In the genomic region with DNA sequence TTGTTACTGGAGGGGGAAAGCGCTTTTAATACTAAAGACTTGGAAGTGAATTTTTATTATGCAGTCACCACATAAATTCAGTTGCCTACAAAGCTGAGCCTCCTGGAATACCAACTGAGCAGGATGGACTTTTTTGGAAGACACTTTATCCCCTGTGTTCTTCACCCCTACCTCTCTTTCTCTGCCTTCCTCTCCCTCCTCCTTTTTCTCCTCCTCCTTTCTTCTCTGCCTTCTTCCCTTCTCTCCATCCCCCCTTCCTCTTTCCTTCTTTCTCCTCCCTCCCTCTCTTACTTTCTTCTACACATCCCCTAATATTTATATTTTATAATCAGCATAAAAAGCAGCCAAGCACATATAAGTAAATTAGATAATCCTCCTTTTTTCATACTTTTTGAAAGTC, we compare ENCODE assay signal across 29 cellular contexts. TPM values are rescaled to one million over a fixed set of nuclear protein-coding genes. Genes with fewer than 3 reads are reported as not detected.
A peak's percentile ranks its signal among the peaks of the same experiment; 100 is the strongest.
DNase-seq lines count a peak whose midpoint lies in the region; ATAC-seq and TF ChIP-seq lines count a peak whose summit lies in the region.
"Had no signal": no experiment of that assay in that cellular context is flagged by ENCODE, and none has a peak within 500 bp of the region (broad histone marks: within the 10 kb centered on the region; RNA-seq: fewer than 3 reads in every experiment).

No MANE protein-coding gene starts in this region.

- no peak overlapping the region for H3K27ac ChIP-seq in HEK293 (ENCODE audit: extremely low read depth, low read depth, low read length)
- no peak overlapping the region for H3K27ac ChIP-seq in smooth muscle cell (ENCODE audit: low read depth)
- H3K27ac ChIP-seq in body of pancreas: no peak overlapping the region
- H3K27ac ChIP-seq: breast epithelium, esophagus muscularis mucosa, gastrocnemius medialis, HL-60, SJCRH30, upper lobe of left lung had no signal

- no peak for TF ChIP-seq POLR2A in body of pancreas (IDR thresholded peaks at IDR 0.05)

- peaks cover 17% of the 10 kb centered on the region for H3K4me1 ChIP-seq in HEK293 (ENCODE audit: control insufficient read depth, insufficient read depth, low read length)
- H3K4me1 ChIP-seq in smooth muscle cell (ENCODE audit: low read depth): peaks cover 3% of the 10 kb centered on the region
- H3K4me1 ChIP-seq in body of pancreas: peaks cover 66% of the 10 kb centered on the region
- H3K4me1 ChIP-seq: SJCRH30 had no signal

- CTCF ChIA-PET in activated CD4-positive, alpha-beta memory T cell treated with anti-CD3 and anti-CD28 coated beads for 36 hours (lab: Charles Lee): interaction anchor here (1.5 to 2.8 kb wide), 2 partner anchors 28 to 584 kb away, joined by 5 to 9 read pairs; no protein-coding TSS in a partner anchor
- CTCF ChIA-PET in activated CD4-positive, alpha-beta memory T cell treated with anti-CD3 and anti-CD28 coated beads, Interleukin-2, amount 10 ng/mL, durations not matched to agents 7 days and 5 days (lab: Charles Lee): interaction anchor here (1.0 to 1.4 kb wide), 3 partner anchors 16 to 584 kb away, joined by 3 read pairs; no protein-coding TSS in a partner anchor
- CTCF ChIA-PET in HEK293 (lab: Yijun Ruan, JAX): interaction anchor here (0.8 to 1.4 kb wide), 2 partner anchors 45 to 584 kb away, joined by 4 to 5 read pairs; no protein-coding TSS in a partner anchor

- peaks cover 92% of the 10 kb centered on the region for H4K20me1 ChIP-seq in smooth muscle cell (ENCODE audit: low read depth)

- no peak overlapping the region for H3K4me3 ChIP-seq in HEK293 (ENCODE audit: low read depth, low read length)
- H3K4me3 ChIP-seq in smooth muscle cell: no peak overlapping the region
- H3K4me3 ChIP-seq in body of pancreas: no peak overlapping the region
- H3K4me3 ChIP-seq: breast epithelium, esophagus muscularis mucosa, gastrocnemius medialis, GM12878, SJCRH30, upper lobe of left lung had no signal

- no peak for DNase-seq in activated CD4-positive, alpha-beta memory T cell treated with anti-CD3 and anti-CD28 coated beads for 36 hours
- DNase-seq in activated CD4-positive, alpha-beta memory T cell treated with anti-CD3 and anti-CD28 coated beads, Interleukin-2, amount 10 ng/mL, durations not matched to agents 7 days and 5 days: no peak
- no peak for DNase-seq in endothelial cell (ENCODE audit: low spot score)
- DNase-seq in smooth muscle cell (lab: John Stamatoyannopoulos, UW; ENCODE audit: unreplicated experiment): no peak
- DNase-seq in GM13976 (ENCODE audit: low spot score): no peak
- DNase-seq in NCI-H146 treated with DMSO at 0.1 percent for 48 hours (lab: John Stamatoyannopoulos, UW; ENCODE audit: unreplicated experiment): no peak
- DNase-seq in body of pancreas: no peak
- DNase-seq: activated CD8-positive, alpha-beta memory T cell treated with anti-CD3 and anti-CD28 coated beads, Interleukin-2, amount 50 U/mL, for 4 hours; activated effector memory CD4-positive, alpha-beta T cell treated with anti-CD3 and anti-CD28 coated beads, Interleukin-2, amount 50 U/mL, for 16 hours; BE2C; effector memory CD4-positive, alpha-beta T cell; gastrocnemius medialis; H9; hippocampal formation; immature natural killer cell; midbrain; NCI-H1048; NCI-H187; NCI-H2171 treated with DMSO at 0.1 percent for 48 hours; NCI-H526; SJCRH30; T-helper 1 cell; upper lobe of left lung had no signal

- H3K27me3 ChIP-seq in smooth muscle cell (ENCODE audit: low read depth) (no peaks in the 10 kb centered on the region), body of pancreas (no peaks in the 10 kb centered on the region)
- H3K27me3 ChIP-seq: BE2C, breast epithelium, esophagus muscularis mucosa, gastrocnemius medialis, SJCRH30, upper lobe of left lung had no signal

- intact Hi-C loops in activated CD4-positive, alpha-beta memory T cell treated with anti-CD3 and anti-CD28 coated beads for 36 hours (cut with micrococcal nuclease): no loop called here
- intact Hi-C loops in body of pancreas (cut with DNase I): no loop called here

- no peaks in the 10 kb centered on the region for H3K9me3 ChIP-seq in HEK293 (ENCODE audit: control insufficient read depth, insufficient read depth, low read depth, low read length)
- no peaks in the 10 kb centered on the region for H3K9me3 ChIP-seq in smooth muscle cell (replicated peaks; ENCODE audit: low read depth)
- no peaks in the 10 kb centered on the region for H3K9me3 ChIP-seq in body of pancreas
- H3K9me3 ChIP-seq: BE2C, breast epithelium, esophagus muscularis mucosa, gastrocnemius medialis, SJCRH30, upper lobe of left lung had no signal

- TF ChIP-seq CTCF in HEK293 (tag by site-specific recombination; IDR thresholded peaks at IDR 0.05) (no peak), endothelial cell (IDR thresholded peaks at IDR 0.05; ENCODE audit: unreplicated experiment) (no peak), smooth muscle cell (IDR thresholded peaks at IDR 0.05; ENCODE audit: borderline replicate concordance, insufficient read depth, poor library complexity, severe bottlenecking) (no peak), GM13976 (IDR thresholded peaks at IDR 0.05; ENCODE audit: borderline replicate concordance, control extremely low read depth, extremely low read depth, insufficient read depth, missing control alignments) (no peak), body of pancreas (IDR thresholded peaks at IDR 0.05) (no peak)

- H3K36me3 Mint-ChIP-seq in activated CD4-positive, alpha-beta memory T cell treated with anti-CD3 and anti-CD28 coated beads for 36 hours: peaks cover 2% of the 10 kb centered on the region
- peaks cover 32% of the 10 kb centered on the region for H3K36me3 Mint-ChIP-seq in activated CD4-positive, alpha-beta memory T cell treated with anti-CD3 and anti-CD28 coated beads, Interleukin-2, amount 10 ng/mL, durations not matched to agents 7 days and 5 days (ENCODE audit: low read depth)
- no peaks in the 10 kb centered on the region for H3K36me3 Mint-ChIP-seq in endothelial cell (ENCODE audit: low read depth, unreplicated experiment)
- H3K36me3 Mint-ChIP-seq: immature natural killer cell had no signal

- peak overlapping the region; percentile 39 for H3K4me2 ChIP-seq in smooth muscle cell

- H3K9me3 Mint-ChIP-seq in activated CD4-positive, alpha-beta memory T cell treated with anti-CD3 and anti-CD28 coated beads for 36 hours: no peaks in the 10 kb centered on the region
- H3K9me3 Mint-ChIP-seq in activated CD4-positive, alpha-beta memory T cell treated with anti-CD3 and anti-CD28 coated beads, Interleukin-2, amount 10 ng/mL, durations not matched to agents 7 days and 5 days: no peaks in the 10 kb centered on the region
- H3K9me3 Mint-ChIP-seq in endothelial cell (ENCODE audit: unreplicated experiment): no peaks in the 10 kb centered on the region
- H3K9me3 Mint-ChIP-seq: H9, immature natural killer cell had no signal

- ATAC-seq in body of pancreas: no peak
- ATAC-seq: gastrocnemius medialis, GM12878, sciatic nerve had no signal

- H3K79me2 ChIP-seq in smooth muscle cell (ENCODE audit: low read depth): peaks cover 99% of the 10 kb centered on the region

- no peak overlapping the region for H3K4me3 Mint-ChIP-seq in activated CD4-positive, alpha-beta memory T cell treated with anti-CD3 and anti-CD28 coated beads for 36 hours
- no peak overlapping the region for H3K4me3 Mint-ChIP-seq in activated CD4-positive, alpha-beta memory T cell treated with anti-CD3 and anti-CD28 coated beads, Interleukin-2, amount 10 ng/mL, durations not matched to agents 7 days and 5 days
- H3K4me3 Mint-ChIP-seq in endothelial cell (ENCODE audit: unreplicated experiment): no peak overlapping the region
- H3K4me3 Mint-ChIP-seq: H9 had no signal

- H3F3A ChIP-seq in smooth muscle cell (ENCODE audit: low read depth): no peaks in the 10 kb centered on the region

- POLR2A ChIA-PET in activated CD4-positive, alpha-beta memory T cell treated with anti-CD3 and anti-CD28 coated beads for 36 hours (lab: Charles Lee): no interaction called here
- POLR2A ChIA-PET in activated CD4-positive, alpha-beta memory T cell treated with anti-CD3 and anti-CD28 coated beads, Interleukin-2, amount 10 ng/mL, durations not matched to agents 7 days and 5 days (lab: Charles Lee): no interaction called here
- POLR2A ChIA-PET in HEK293 (lab: Yijun Ruan, JAX): no interaction called here

- H2AFZ ChIP-seq in smooth muscle cell (ENCODE audit: low read depth): no peak overlapping the region

- H3K27me3 Mint-ChIP-seq in activated CD4-positive, alpha-beta memory T cell treated with anti-CD3 and anti-CD28 coated beads for 36 hours: no peaks in the 10 kb centered on the region
- no peaks in the 10 kb centered on the region for H3K27me3 Mint-ChIP-seq in activated CD4-positive, alpha-beta memory T cell treated with anti-CD3 and anti-CD28 coated beads, Interleukin-2, amount 10 ng/mL, durations not matched to agents 7 days and 5 days
- no peaks in the 10 kb centered on the region for H3K27me3 Mint-ChIP-seq in endothelial cell (ENCODE audit: unreplicated experiment)

- WGBS in smooth muscle cell (ENCODE audit: low lambda C conversion rate): 91% methylated on average over 1 of the region's 1 CpG
- WGBS in body of pancreas, 2 donors: 91 to 94% methylated on average over 1 of the region's 1 CpG

- H3K36me3 ChIP-seq in HEK293 (ENCODE audit: control insufficient read depth in 2 of 2, insufficient read depth in 1 of 2, low read length in 2 of 2) (peaks cover 0 to 4% of the 10 kb centered on the region in 2 experiments; a peak in 1 of 3 replicates), smooth muscle cell (ENCODE audit: low read depth) (peaks cover 7% of the 10 kb centered on the region), body of pancreas (replicated peaks in 1 of 2; ENCODE audit: insufficient read depth in 1 of 2, low read depth in 2 of 2) (no peaks in the 10 kb centered on the region)
- H3K36me3 ChIP-seq: breast epithelium, SJCRH30 had no signal

- H3K4me1 Mint-ChIP-seq in activated CD4-positive, alpha-beta memory T cell treated with anti-CD3 and anti-CD28 coated beads for 36 hours (ENCODE audit: low read depth): peaks cover 56% of the 10 kb centered on the region
- peaks cover 53% of the 10 kb centered on the region for H3K4me1 Mint-ChIP-seq in activated CD4-positive, alpha-beta memory T cell treated with anti-CD3 and anti-CD28 coated beads, Interleukin-2, amount 10 ng/mL, durations not matched to agents 7 days and 5 days
- H3K4me1 Mint-ChIP-seq in endothelial cell (ENCODE audit: unreplicated experiment): peaks cover 37% of the 10 kb centered on the region

- H3K27ac Mint-ChIP-seq in activated CD4-positive, alpha-beta memory T cell treated with anti-CD3 and anti-CD28 coated beads for 36 hours: peak overlapping the region; percentile 72
- no peak overlapping the region for H3K27ac Mint-ChIP-seq in activated CD4-positive, alpha-beta memory T cell treated with anti-CD3 and anti-CD28 coated beads, Interleukin-2, amount 10 ng/mL, durations not matched to agents 7 days and 5 days
- peak overlapping the region; percentile 90 for H3K27ac Mint-ChIP-seq in endothelial cell (ENCODE audit: unreplicated experiment)
- H3K27ac Mint-ChIP-seq: H9 had no signal

- in situ Hi-C loops in GM13976 (cut with MboI; ENCODE audit: low sequenced_read_pairs, unreplicated experiment): no loop called here

- H3K9ac ChIP-seq in smooth muscle cell (ENCODE audit: low read depth): no peak overlapping the region

RNA-seq across cellular contexts. Expression of a gene that starts 39.6 kb away (rescaled TPM):
- total RNA-seq in activated CD4-positive, alpha-beta memory T cell treated with anti-CD3 and anti-CD28 coated beads for 36 hours: 10 to 100 TPM; 20.5 to 20.6 TPM
- total RNA-seq in activated CD4-positive, alpha-beta memory T cell treated with anti-CD3 and anti-CD28 coated beads, Interleukin-2, amount 10 ng/mL, durations not matched to agents 7 days and 5 days: 10 to 100 TPM; 47.5 to 49.5 TPM
- total RNA-seq in endothelial cell (ENCODE audit: unreplicated experiment): 27.5 TPM
- 30.1 and 31.2 TPM in 2 replicates for total RNA-seq in smooth muscle cell
- polyA plus RNA-seq in smooth muscle cell: 5.6 and 11.2 TPM in 2 replicates
- 10 to 100 TPM; 21.4 to 22.6 TPM for total RNA-seq in body of pancreas

RNA-seq across cellular contexts. Expression of a gene that starts 54.5 kb away (rescaled TPM):
- 1 to 10 TPM; 5.1 to 7.4 TPM for total RNA-seq in activated CD4-positive, alpha-beta memory T cell treated with anti-CD3 and anti-CD28 coated beads for 36 hours
- total RNA-seq in activated CD4-positive, alpha-beta memory T cell treated with anti-CD3 and anti-CD28 coated beads, Interleukin-2, amount 10 ng/mL, durations not matched to agents 7 days and 5 days: 1 to 10 TPM; 4.1 to 4.9 TPM
- 16.0 TPM for total RNA-seq in endothelial cell (ENCODE audit: unreplicated experiment)
- 18.5 and 19.8 TPM in 2 replicates for total RNA-seq in smooth muscle cell
- polyA plus RNA-seq in smooth muscle cell: 8.6 and 11.4 TPM in 2 replicates
- 10 to 100 TPM in 1 of 2 donors, 1 to 10 TPM in 1; 4.6 to 10.1 TPM for total RNA-seq in body of pancreas
